17 cellular contexts compared by ENCODE assay signal in the genomic region with DNA sequence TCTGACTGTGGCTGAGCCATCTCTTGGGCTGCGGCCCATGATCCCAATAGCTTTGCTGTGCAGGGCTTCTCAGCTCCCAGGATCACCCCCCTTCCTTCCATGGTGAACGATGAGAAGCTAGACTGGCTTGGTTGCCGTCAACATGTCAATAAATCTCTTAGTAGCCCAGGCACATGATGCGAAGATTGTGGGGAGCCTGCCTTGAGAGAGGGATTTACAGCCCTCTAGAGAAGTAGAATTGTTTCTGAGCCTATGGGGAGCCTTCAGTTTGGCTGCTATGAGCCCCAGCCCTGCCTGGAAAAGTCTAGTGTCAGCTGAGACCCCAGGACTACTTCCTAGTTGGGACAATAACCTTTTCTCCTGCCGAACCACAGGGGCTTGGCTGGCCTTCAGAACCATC. TPM values are rescaled to one million over a fixed set of nuclear protein-coding genes. Genes with fewer than 3 reads are reported as not detected.
DNase-seq lines count a peak whose midpoint lies in the region; ATAC-seq and TF ChIP-seq lines count a peak whose summit lies in the region.
"Had no signal": no experiment of that assay in that cellular context is flagged by ENCODE, and none has a peak within 500 bp of the region (broad histone marks: within the 10 kb centered on the region; RNA-seq: fewer than 3 reads in every experiment).

No MANE protein-coding gene starts in this region.

- no peak overlapping the region for H3K4me3 ChIP-seq in HEK293 (ENCODE audit: low read depth, low read length)
- H3K4me3 ChIP-seq: A549; BLaER1 treated with 17β-estradiol and CSF1 and Interleukin-3, amounts not matched to agents 10 nM and 100 nM; GM23338 had no signal

- no peak for ATAC-seq in stimulated activated effector memory CD8-positive, alpha-beta T cell treated with anti-CD3 and anti-CD28 coated beads, Interleukin-12 subunit alpha, Interleukin-12 subunit beta, amount 100 ng/mL, for 72 hours
- ATAC-seq: A549, GM23338 had no signal

- CTCF ChIA-PET in HEK293 (lab: Yijun Ruan, JAX), result interaction anchor here (0.5 to 2.2 kb wide), 7 partner anchors 20 to 52 kb away, joined by 3 to 9 read pairs (median 5); no protein-coding TSS in a partner anchor

- no peak for DNase-seq in stimulated activated effector memory CD8-positive, alpha-beta T cell treated with anti-CD3 and anti-CD28 coated beads, Interleukin-12 subunit alpha, Interleukin-12 subunit beta, amount 100 ng/mL, for 72 hours (ENCODE audit: low spot score in 2 of 2)
- DNase-seq in NCI-H1092 (lab: John Stamatoyannopoulos, UW), result no peak
- DNase-seq in activated CD4-positive, CD25-positive, alpha-beta regulatory T cell treated with anti-CD3 and anti-CD28 coated beads, Interleukin-2, amount 50 U/mL, for 72 hours, result no peak
- no peak for DNase-seq in glutamatergic neuron
- DNase-seq: AML-193; CD4-positive, CD25-positive, alpha-beta regulatory T cell; COR-L47; DMS153; DMS79 treated with DMSO at 0.1 percent for 48 hours; EL; H7 had no signal

- POLR2A ChIA-PET in HEK293 (lab: Yijun Ruan, JAX), result interaction anchor here (0.9 to 2.1 kb wide), 2 partner anchors 8 to 50 kb away, joined by 6 to 7 read pairs; partner anchors contain the start of gene SYS1

- H3K4me3 Mint-ChIP-seq in stimulated activated effector memory CD8-positive, alpha-beta T cell treated with anti-CD3 and anti-CD28 coated beads, Interleukin-12 subunit alpha, Interleukin-12 subunit beta, amount 100 ng/mL, for 72 hours, result no peak overlapping the region
- no peak overlapping the region for H3K4me3 Mint-ChIP-seq in glutamatergic neuron (ENCODE audit: unreplicated experiment)
- H3K4me3 Mint-ChIP-seq: GM23338 had no signal

- H3K27ac ChIP-seq in HEK293 (ENCODE audit: extremely low read depth, low read depth, low read length), result no peak overlapping the region
- peak overlapping the region; percentile 20 for H3K27ac ChIP-seq in cingulate gyrus (ENCODE audit: low read depth, low read length)
- H3K27ac ChIP-seq: A549; BLaER1 treated with 17β-estradiol and CSF1 and Interleukin-3, amounts not matched to agents 10 nM and 100 nM had no signal

- H3K4me1 Mint-ChIP-seq in stimulated activated effector memory CD8-positive, alpha-beta T cell treated with anti-CD3 and anti-CD28 coated beads, Interleukin-12 subunit alpha, Interleukin-12 subunit beta, amount 100 ng/mL, for 72 hours, result peaks cover 34% of the 10 kb centered on the region
- H3K4me1 Mint-ChIP-seq in glutamatergic neuron (ENCODE audit: low read depth, unreplicated experiment), result peaks cover 5% of the 10 kb centered on the region

- no peaks in the 10 kb centered on the region for H3K9me3 Mint-ChIP-seq in stimulated activated effector memory CD8-positive, alpha-beta T cell treated with anti-CD3 and anti-CD28 coated beads, Interleukin-12 subunit alpha, Interleukin-12 subunit beta, amount 100 ng/mL, for 72 hours
- peaks cover 2% of the 10 kb centered on the region for H3K9me3 Mint-ChIP-seq in glutamatergic neuron (ENCODE audit: unreplicated experiment)
- H3K9me3 Mint-ChIP-seq: CD4-positive, CD25-positive, alpha-beta regulatory T cell; GM23338; IgD-negative memory B cell had no signal

- H3K4me1 ChIP-seq in HEK293 (ENCODE audit: control insufficient read depth, insufficient read depth, low read length), result peaks cover 7% of the 10 kb centered on the region

- H3K36me3 ChIP-seq in HEK293 (ENCODE audit: control insufficient read depth in 2 of 2, insufficient read depth in 1 of 2, low read length in 2 of 2), result peaks cover 0 to 28% of the 10 kb centered on the region in 2 experiments; a peak in 2 of 3 replicates

- peaks cover 5% of the 10 kb centered on the region for H3K27me3 Mint-ChIP-seq in glutamatergic neuron (ENCODE audit: unreplicated experiment)
- H3K27me3 Mint-ChIP-seq: CD4-positive, CD25-positive, alpha-beta regulatory T cell; IgD-negative memory B cell had no signal

- peaks cover 14% of the 10 kb centered on the region for H3K36me3 Mint-ChIP-seq in stimulated activated effector memory CD8-positive, alpha-beta T cell treated with anti-CD3 and anti-CD28 coated beads, Interleukin-12 subunit alpha, Interleukin-12 subunit beta, amount 100 ng/mL, for 72 hours
- H3K36me3 Mint-ChIP-seq in glutamatergic neuron (ENCODE audit: unreplicated experiment), result no peaks in the 10 kb centered on the region

- TF ChIP-seq CTCF in HEK293 (tag by site-specific recombination; IDR thresholded peaks at IDR 0.05), result no peak
- TF ChIP-seq CTCF in glutamatergic neuron (IDR thresholded peaks at IDR 0.05; ENCODE audit: partially characterized antibody, unreplicated experiment), result no peak

- peak overlapping the region; percentile 68 for H3K27ac Mint-ChIP-seq in stimulated activated effector memory CD8-positive, alpha-beta T cell treated with anti-CD3 and anti-CD28 coated beads, Interleukin-12 subunit alpha, Interleukin-12 subunit beta, amount 100 ng/mL, for 72 hours
- H3K27ac Mint-ChIP-seq in glutamatergic neuron (ENCODE audit: unreplicated experiment), result no peak overlapping the region
- H3K27ac Mint-ChIP-seq: GM23338 had no signal

- no peaks in the 10 kb centered on the region for H3K9me3 ChIP-seq in HEK293 (ENCODE audit: control insufficient read depth, insufficient read depth, low read depth, low read length)
- H3K9me3 ChIP-seq: A549; BLaER1 treated with 17β-estradiol and CSF1 and Interleukin-3, amounts not matched to agents 10 nM and 100 nM had no signal

TF ChIP-seq in HEK293, 187 proteins besides CTCF, POLR2A, EP300 and RAD21:
- TF ChIP-seq ZIC2 (tag by site-specific recombination; IDR thresholded peaks at IDR 0.05) (peak; percentile 71), AEBP2 (tag by site-specific recombination; IDR thresholded peaks at IDR 0.05; ENCODE audit: borderline replicate concordance) (no peak)

RNA-seq across cellular contexts. Expression of gene PIGT, which starts 3.3 kb away (rescaled TPM):
- 55.5 TPM for total RNA-seq in glutamatergic neuron (ENCODE audit: unreplicated experiment)

RNA-seq across cellular contexts. Expression of gene DBNDD2, which starts 4.6 kb away (rescaled TPM):
- 4.1 TPM for total RNA-seq in glutamatergic neuron (ENCODE audit: unreplicated experiment)

RNA-seq across cellular contexts. Expression of gene TP53TG5, which starts 34.5 kb away (rescaled TPM):
- total RNA-seq in glutamatergic neuron (ENCODE audit: unreplicated experiment), result not detected
- total RNA-seq: CD4-positive, CD25-positive, alpha-beta regulatory T cell; GM23338; H7 had no signal

RNA-seq across cellular contexts. Expression of gene SYS1, which starts 49.7 kb away (rescaled TPM):
- total RNA-seq in glutamatergic neuron (ENCODE audit: unreplicated experiment), result 17.7 TPM

RNA-seq across cellular contexts. Expression of gene WFDC2, which starts 56.9 kb away (rescaled TPM):
- 4.8 TPM for total RNA-seq in glutamatergic neuron (ENCODE audit: unreplicated experiment)
- total RNA-seq: CD4-positive, CD25-positive, alpha-beta regulatory T cell had no signal
